16 cellular contexts compared by ENCODE assay signal in the genomic region with DNA sequence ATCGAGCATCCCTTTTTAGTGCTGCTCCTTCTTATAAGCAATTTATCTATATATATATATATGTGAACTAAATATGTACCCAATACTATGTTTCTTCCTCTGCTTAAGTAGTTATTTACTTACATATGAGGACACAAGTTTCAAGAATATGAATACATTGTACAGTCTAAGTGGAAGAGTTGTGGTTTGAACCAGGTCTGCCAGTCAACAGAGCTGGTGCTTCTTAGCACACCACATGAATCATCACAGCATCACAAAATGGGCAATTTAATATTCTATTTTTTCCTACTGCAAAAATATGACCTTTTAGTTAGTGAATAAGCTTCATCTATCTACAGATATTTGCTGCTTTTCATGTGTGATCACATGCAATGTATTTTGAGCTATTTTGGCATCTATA.
DNase-seq lines count a peak whose midpoint lies in the region; TF ChIP-seq lines count a peak whose summit lies in the region.
"Had no signal": no experiment of that assay in that cellular context is flagged by ENCODE, and none has a peak within 500 bp of the region (broad histone marks: within the 10 kb centered on the region; RNA-seq: fewer than 3 reads in every experiment).

No MANE protein-coding gene starts in this region.

- no peak overlapping the region for H4K5ac ChIP-seq in H9 (ENCODE audit: insufficient read length, low read depth, low read length)

- H3K27me3 ChIP-seq in ACC112 (ENCODE audit: insufficient read depth, low read length): no peaks in the 10 kb centered on the region
- H3K27me3 ChIP-seq in brain microvascular endothelial cell (replicated peaks): no peaks in the 10 kb centered on the region
- no peaks in the 10 kb centered on the region for H3K27me3 ChIP-seq in osteoblast (ENCODE audit: insufficient read depth, low read length)
- H3K27me3 ChIP-seq in H9 (ENCODE audit: insufficient read depth, low read length): no peaks in the 10 kb centered on the region

- no peak overlapping the region for H3K23ac ChIP-seq in H9 (ENCODE audit: insufficient read length, low read depth, low read length)

- no peaks in the 10 kb centered on the region for H3K9me3 Mint-ChIP-seq in H9
- H3K9me3 Mint-ChIP-seq: CD8-positive, alpha-beta T cell; HFFc6 had no signal

- no peak overlapping the region for H3T11ph ChIP-seq in H9 (ENCODE audit: low read length)

- H3K4me1 Mint-ChIP-seq in H9: peaks cover 9% of the 10 kb centered on the region in 2 experiments

- in situ Hi-C loops in brain microvascular endothelial cell (cut with HindIII; ENCODE audit: low pct_ligation_motif_present, low sequenced_read_pairs): no loop called here

- H4K8ac ChIP-seq in H9 (replicated peaks; ENCODE audit: insufficient read length, low read depth, low read length): no peak overlapping the region

- H3K36me3 ChIP-seq in ACC112 (ENCODE audit: insufficient read depth, low read length) (no peaks in the 10 kb centered on the region), KOPT-K1 (ENCODE audit: insufficient read depth, low read length) (no peaks in the 10 kb centered on the region), brain microvascular endothelial cell (replicated peaks) (no peaks in the 10 kb centered on the region), osteoblast (ENCODE audit: insufficient read depth, low read length) (no peaks in the 10 kb centered on the region)

- H3K36me3 Mint-ChIP-seq in H9 (ENCODE audit: insufficient read depth in 1 of 3, low read depth in 3 of 3): no peaks in the 10 kb centered on the region
- H3K36me3 Mint-ChIP-seq: CD8-positive, alpha-beta T cell had no signal

- no peaks in the 10 kb centered on the region for H3K79me2 ChIP-seq in ACC112 (ENCODE audit: control insufficient read depth, insufficient read depth, low read length, unreplicated experiment)
- H3K79me2 ChIP-seq in osteoblast (ENCODE audit: insufficient read depth, low read length): no peaks in the 10 kb centered on the region
- no peaks in the 10 kb centered on the region for H3K79me2 ChIP-seq in H9 (ENCODE audit: insufficient read depth, low read length)

- H3K27ac Mint-ChIP-seq in H9: no peak overlapping the region
- H3K27ac Mint-ChIP-seq: CD8-positive, alpha-beta T cell; HFFc6 had no signal

- H3K4me1 ChIP-seq in ACC112 (ENCODE audit: control insufficient read depth, insufficient read depth, low read length, unreplicated experiment) (peaks cover 56% of the 10 kb centered on the region), osteoblast (ENCODE audit: insufficient read depth, low read length) (peaks cover 7% of the 10 kb centered on the region), H9 (ENCODE audit: insufficient read depth, low read length) (no peaks in the 10 kb centered on the region)

- H3K4me2 ChIP-seq in osteoblast (ENCODE audit: insufficient read depth, low read length) (no peak overlapping the region), H9 (ENCODE audit: insufficient read depth, insufficient read length, low read length) (no peak overlapping the region)

- H3K27ac ChIP-seq in ACC112 (ENCODE audit: low read depth, low read length) (peak overlapping the region; percentile 43), KOPT-K1 (ENCODE audit: low read depth, low read length, poor library complexity, severe bottlenecking) (peak overlapping the region; percentile 98), brain microvascular endothelial cell (peak overlapping the region; percentile 41), osteoblast (ENCODE audit: low read depth, low read length) (no peak overlapping the region), H9 (ENCODE audit: insufficient read length, low read depth, low read length) (no peak overlapping the region)

- H2AFZ ChIP-seq in ACC112 (ENCODE audit: low read length, unreplicated experiment): no peak overlapping the region
- no peak overlapping the region for H2AFZ ChIP-seq in osteoblast (ENCODE audit: low read length)
- no peak overlapping the region for H2AFZ ChIP-seq in H9 (ENCODE audit: low read length)

- no peak overlapping the region for H3K4ac ChIP-seq in H9 (ENCODE audit: low read depth, low read length)

- H2BK12ac ChIP-seq in H9 (ENCODE audit: insufficient read length, low read depth, low read length): no peak overlapping the region

- H4K91ac ChIP-seq in H9 (ENCODE audit: insufficient read length, low read depth, low read length): no peak overlapping the region

- H3K4me3 ChIP-seq in ACC112 (ENCODE audit: low read depth, low read length) (no peak overlapping the region), brain microvascular endothelial cell (ENCODE audit: low read depth, low read length) (no peak overlapping the region), osteoblast (ENCODE audit: insufficient read depth, low read length) (no peak overlapping the region)
- H3K4me3 ChIP-seq: K562 had no signal

- no peaks in the 10 kb centered on the region for H4K20me1 ChIP-seq in osteoblast (ENCODE audit: insufficient read depth, low read length)
- H4K20me1 ChIP-seq in H9 (ENCODE audit: control insufficient read depth, insufficient read depth, insufficient read length): no peaks in the 10 kb centered on the region

- H3K9me3 ChIP-seq in KOPT-K1 (ENCODE audit: insufficient read depth, low read length, poor library complexity, severe bottlenecking) (no peaks in the 10 kb centered on the region), osteoblast (ENCODE audit: low read depth, low read length) (no peaks in the 10 kb centered on the region), H9 (ENCODE audit: control insufficient read depth, low read depth, low read length) (no peaks in the 10 kb centered on the region)

- no peak overlapping the region for H2BK120ac ChIP-seq in H9 (ENCODE audit: low read depth, low read length, poor library complexity, severe bottlenecking)

- no CpG with 5 or more reads among the region's 1 CpG for WGBS in H9 (ENCODE audit: extremely low coverage, insufficient read length, low lambda C conversion rate)

- H2BK5ac ChIP-seq in H9 (ENCODE audit: insufficient read length, low read length): no peak overlapping the region

- TF ChIP-seq CTCF in brain microvascular endothelial cell (IDR thresholded peaks at IDR 0.05; ENCODE audit: low read depth, low read length, missing control alignments) (no peak), osteoblast (IDR thresholded peaks at IDR 0.05; ENCODE audit: extremely low read depth, low read depth, low read length) (no peak), GM10266 (IDR thresholded peaks at IDR 0.05; ENCODE audit: control insufficient read depth, insufficient read depth, low read depth, missing control alignments) (no peak), H9 (conservative IDR thresholded peaks at IDR 0.05) (no peak)

- H3K14ac ChIP-seq in H9 (ENCODE audit: insufficient read depth, low read length): no peak overlapping the region

- H3K4me3 Mint-ChIP-seq in H9: no peak overlapping the region
- H3K4me3 Mint-ChIP-seq: CD8-positive, alpha-beta T cell; HFFc6 had no signal

- no peak overlapping the region for H2AK5ac ChIP-seq in H9 (ENCODE audit: insufficient read length, low read length)

- H3K79me1 ChIP-seq in H9 (ENCODE audit: insufficient read depth, low read depth, low read length, poor library complexity, severe bottlenecking): no peaks in the 10 kb centered on the region

- no peak overlapping the region for H3K56ac ChIP-seq in H9 (ENCODE audit: insufficient read length, low read depth, low read length)

- no peak overlapping the region for H3K9ac ChIP-seq in H9 (ENCODE audit: extremely low read depth, insufficient read length, low read length)

- no peaks in the 10 kb centered on the region for H3K23me2 ChIP-seq in H9 (ENCODE audit: insufficient read length, low read depth, low read length, poor library complexity, severe bottlenecking)

- no peaks in the 10 kb centered on the region for H3K27me3 Mint-ChIP-seq in H9 (ENCODE audit: low read depth)

- DNase-seq in brain microvascular endothelial cell: peak; percentile 43
- peak; percentile 43 for DNase-seq in osteoblast (ENCODE audit: insufficient read length, low spot score, missing footprints)
- no peak for DNase-seq in GM10266 (ENCODE audit: extremely low spot score)
- DNase-seq in hepatic stellate cell (ENCODE audit: low spot score): no peak
- no peak for DNase-seq in H9
- DNase-seq: Calu3; CD8-positive, alpha-beta T cell; EL; HFFc6; NCI-H1417 treated with DMSO at 0.1 percent for 48 hours; NCI-H187 treated with DMSO at 0.1 percent for 48 hours; NCI-H345; NCI-H524 treated with DMSO at 0.1 percent for 48 hours had no signal

- no peak overlapping the region for H2BK20ac ChIP-seq in H9 (ENCODE audit: low read depth, low read length, poor library complexity, severe bottlenecking)

- no peak overlapping the region for H3K18ac ChIP-seq in H9 (ENCODE audit: insufficient read length, low read depth, low read length)

- H2BK15ac ChIP-seq in H9 (ENCODE audit: low read depth, low read length): no peak overlapping the region

Comparison
In these comparisons a context has a peak if more than half of its experiments do, and no peak if none do; other contexts are left out.
1. H3K27ac ChIP-seq: peak in ACC112 (single experiment), KOPT-K1 (single experiment) and brain microvascular endothelial cell (single experiment); none in osteoblast (single experiment) and H9 (single experiment).
2. DNase-seq: peak in brain microvascular endothelial cell (single experiment) and osteoblast (single experiment); none in GM10266 (single experiment), hepatic stellate cell (single experiment) and H9 (single experiment).